In the genomic region with DNA sequence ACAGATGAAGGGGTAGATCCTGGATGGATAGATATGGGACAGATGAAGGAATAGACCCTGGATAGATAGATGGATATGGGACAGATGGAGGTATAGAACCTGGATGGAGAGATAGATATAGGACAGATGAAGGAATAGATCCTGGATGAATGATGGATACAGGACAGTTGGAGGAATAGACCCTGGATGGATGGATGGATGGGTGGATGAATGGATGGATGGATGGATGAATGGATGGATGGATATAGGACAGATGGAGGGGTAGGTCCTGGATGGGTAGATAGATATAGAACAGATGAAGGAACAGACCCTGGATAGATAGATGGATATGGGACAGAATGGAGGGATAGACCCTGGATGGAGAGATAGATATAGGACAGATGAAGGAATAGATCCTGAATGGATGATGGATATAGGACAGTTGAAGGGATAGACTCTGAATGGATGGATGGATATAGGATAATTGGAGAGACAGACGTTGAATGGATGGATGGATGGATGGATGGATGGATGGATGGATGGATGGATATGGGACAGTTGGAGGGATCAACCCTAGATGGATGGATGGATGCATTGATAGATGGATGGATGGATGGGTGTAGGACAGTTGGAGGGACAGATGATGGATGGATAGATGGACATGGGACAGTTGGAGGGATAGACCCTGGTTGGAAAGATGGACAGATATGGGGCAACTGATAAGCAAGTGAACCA, we compare ENCODE assay signal across 33 cellular contexts. TPM values are rescaled to one million over a fixed set of nuclear protein-coding genes. Genes with fewer than 3 reads are reported as not detected.
DNase-seq lines count a peak whose midpoint lies in the region; ATAC-seq, FAIRE-seq and TF ChIP-seq lines count a peak whose summit lies in the region.
"Had no signal": no experiment of that assay in that cellular context is flagged by ENCODE, and none has a peak within 500 bp of the region (broad histone marks: within the 10 kb centered on the region; RNA-seq: fewer than 3 reads in every experiment).

No MANE protein-coding gene starts in this region.

- FAIRE-seq in bronchial epithelial cell (lab: Jason Lieb, UNC) (peak; percentile 40), H1 (lab: Jason Lieb, UNC) (no peak)
- FAIRE-seq: A204.1, D721Med had no signal

- H2BK120ac ChIP-seq in H1 (replicated peaks; ENCODE audit: low read depth, low read length): no peak overlapping the region

- H3K18ac ChIP-seq in H1 (ENCODE audit: extremely low read depth, low read length): no peak overlapping the region

- TF ChIP-seq RAD21 in H1 (IDR thresholded peaks at IDR 0.05 in 1 of 2, conservative IDR thresholded peaks at IDR 0.05 in 1 of 2; ENCODE audit: low read depth in 2 of 2, low read length in 2 of 2): no peak

- H3K9me3 ChIP-seq in HEK293 (ENCODE audit: control insufficient read depth, insufficient read depth, low read depth, low read length): no peaks in the 10 kb centered on the region
- no peaks in the 10 kb centered on the region for H3K9me3 ChIP-seq in H1 (ENCODE audit: insufficient read depth in 2 of 2, low read depth in 1 of 2, low read length in 1 of 2)
- H3K9me3 ChIP-seq in smooth muscle cell (replicated peaks; ENCODE audit: low read depth): no peaks in the 10 kb centered on the region
- H3K9me3 ChIP-seq: A549; BE2C; BLaER1; BLaER1 treated with 17β-estradiol and CSF1 and Interleukin-3, amounts not matched to agents 10 nM and 100 nM; Caco-2 had no signal

- peak overlapping the region; percentile 16; the same call in 1 of the 2 replicates for H2BK5ac ChIP-seq in H1 (ENCODE audit: low read depth, low read length)

- H4K5ac ChIP-seq in H1 (ENCODE audit: insufficient read length, low read depth, low read length): no peak overlapping the region

- no peak overlapping the region for H2BK15ac ChIP-seq in H1 (ENCODE audit: low read length)

- peaks cover 5% of the 10 kb centered on the region; the same call in 1 of the 2 replicates for H3K23me2 ChIP-seq in H1 (ENCODE audit: low read depth, low read length)

- H2AK5ac ChIP-seq in H1 (ENCODE audit: low read depth, low read length): no peak overlapping the region

- DNase-seq in bronchial epithelial cell (ENCODE audit: low read depth) (no peak), H1 (ENCODE audit: low read depth in 1 of 2, low spot score in 2 of 2) (no peak), smooth muscle cell (lab: John Stamatoyannopoulos, UW; ENCODE audit: unreplicated experiment) (no peak), left colon (no peak), GF-D8 (lab: John Stamatoyannopoulos, UW) (no peak)
- DNase-seq: 8988T; ACHN; AML-193; BE2C; C1 segment of cervical spinal cord; Caco-2; Calu3; CD4-positive, alpha-beta memory T cell; CD4-positive, alpha-beta T cell; CD4-positive, CD25-positive, alpha-beta regulatory T cell; CD8-positive, alpha-beta memory T cell; CD8-positive, alpha-beta T cell; COR-L47; DMS153; DMS53; DMS79; DMS79 treated with DMSO at 0.1 percent for 48 hours; DND-41; EL had no signal

- no peak for TF ChIP-seq EP300 in H1 (IDR thresholded peaks at IDR 0.05; ENCODE audit: borderline replicate concordance in 1 of 2, low read depth in 2 of 2, low read length in 2 of 2)

- no peak overlapping the region for H3K4me3 ChIP-seq in HEK293 (ENCODE audit: low read depth, low read length)
- no peak overlapping the region for H3K4me3 ChIP-seq in bronchial epithelial cell (ENCODE audit: low read depth, low read length)
- no peak overlapping the region for H3K4me3 ChIP-seq in H1 (ENCODE audit: extremely low read depth in 1 of 4, insufficient read depth in 2 of 4, low read depth in 3 of 4, low read length in 4 of 4)
- no peak overlapping the region for H3K4me3 ChIP-seq in smooth muscle cell
- H3K4me3 ChIP-seq: A549; BLaER1; BLaER1 treated with 17β-estradiol and CSF1 and Interleukin-3, amounts not matched to agents 10 nM and 100 nM had no signal

- no peak for TF ChIP-seq POLR2A in H1 (IDR thresholded peaks at IDR 0.05; ENCODE audit: control extremely low read depth in 1 of 2, low read depth in 2 of 2, low read length in 2 of 2)

- no peaks in the 10 kb centered on the region for H3K79me1 ChIP-seq in H1 (ENCODE audit: low read depth, low read length)

- no peak overlapping the region for H3K56ac ChIP-seq in H1 (replicated peaks; ENCODE audit: insufficient read length, low read depth, low read length)

- H2AFZ ChIP-seq in H1 (ENCODE audit: low read length) (no peak overlapping the region), smooth muscle cell (ENCODE audit: low read depth) (no peak overlapping the region)

- no peak for ATAC-seq in left colon
- ATAC-seq: A549; CD8-positive, alpha-beta T cell had no signal

- H3K23ac ChIP-seq in H1 (ENCODE audit: insufficient read length): no peak overlapping the region

- H4K91ac ChIP-seq in H1 (replicated peaks; ENCODE audit: insufficient read length, low read length): no peak overlapping the region

- no peaks in the 10 kb centered on the region for H3F3A ChIP-seq in smooth muscle cell (ENCODE audit: low read depth)

- no peak overlapping the region for H4K8ac ChIP-seq in H1 (ENCODE audit: extremely low read depth, insufficient read depth, low read length)

- H3K27me3 ChIP-seq in bronchial epithelial cell (ENCODE audit: control insufficient read depth, insufficient read depth, low read length) (no peaks in the 10 kb centered on the region), H1 (replicated peaks in 1 of 4; ENCODE audit: control insufficient read depth in 3 of 4, extremely low read depth in 1 of 4, insufficient read depth in 3 of 4, low read length in 3 of 4) (no peaks in the 10 kb centered on the region), smooth muscle cell (ENCODE audit: low read depth) (no peaks in the 10 kb centered on the region)
- H3K27me3 ChIP-seq: BE2C; BLaER1; BLaER1 treated with 17β-estradiol and CSF1 and Interleukin-3, amounts not matched to agents 10 nM and 100 nM had no signal

- H3K27ac ChIP-seq in HEK293 (ENCODE audit: extremely low read depth, low read depth, low read length) (no peak overlapping the region), H1 (ENCODE audit: low read depth, low read length) (no peak overlapping the region), smooth muscle cell (ENCODE audit: low read depth) (no peak overlapping the region)
- H3K27ac ChIP-seq: 22Rv1; A549; BLaER1; BLaER1 treated with 17β-estradiol and CSF1 and Interleukin-3, amounts not matched to agents 10 nM and 100 nM; C4-2B had no signal

- no peaks in the 10 kb centered on the region for H3K36me3 ChIP-seq in HEK293 (ENCODE audit: control insufficient read depth in 2 of 2, insufficient read depth in 1 of 2, low read length in 2 of 2)
- H3K36me3 ChIP-seq in bronchial epithelial cell (ENCODE audit: control insufficient read depth, insufficient read depth, low read length): no peaks in the 10 kb centered on the region
- no peaks in the 10 kb centered on the region for H3K36me3 ChIP-seq in H1 (ENCODE audit: control insufficient read depth in 2 of 4, insufficient read depth in 4 of 4, low read length in 3 of 4)
- no peaks in the 10 kb centered on the region for H3K36me3 ChIP-seq in smooth muscle cell (ENCODE audit: low read depth)
- H3K36me3 ChIP-seq: BE2C; BLaER1; BLaER1 treated with 17β-estradiol and CSF1 and Interleukin-3, amounts not matched to agents 10 nM and 100 nM had no signal

- CTCF ChIA-PET in HEK293 (lab: Yijun Ruan, JAX) (interaction anchor here (0.6 to 0.8 kb wide), 2 partner anchors 11 to 32 kb away, joined by 4 read pairs; no protein-coding TSS in a partner anchor), H1 (lab: Charles Lee; ENCODE audit: partially characterized antibody) (interaction anchor here (0.6 to 1.7 kb wide), 4 partner anchors 10 to 37 kb away, joined by 3 to 8 read pairs (median 4); no protein-coding TSS in a partner anchor)

- POLR2A ChIA-PET in HEK293 (lab: Yijun Ruan, JAX): no interaction called here
- POLR2A ChIA-PET in H1 (lab: Charles Lee; ENCODE audit: partially characterized antibody): no interaction called here

- intact Hi-C loops in left colon (cut with DNase I, micrococcal nuclease): no loop called here

- H3K79me2 ChIP-seq in H1 (ENCODE audit: control insufficient read depth in 1 of 2, insufficient read depth in 2 of 2, low read length in 2 of 2) (no peaks in the 10 kb centered on the region), smooth muscle cell (ENCODE audit: low read depth) (no peaks in the 10 kb centered on the region)

- no peaks in the 10 kb centered on the region for H3K4me1 ChIP-seq in HEK293 (ENCODE audit: control insufficient read depth, insufficient read depth, low read length)
- H3K4me1 ChIP-seq in H1 (replicated peaks in 1 of 4; ENCODE audit: control insufficient read depth in 3 of 4, insufficient read depth in 4 of 4, low read length in 3 of 4): peaks cover 0 to 8% (median 0%) of the 10 kb centered on the region in 4 experiments; a peak in 1 of 7 replicates
- H3K4me1 ChIP-seq in smooth muscle cell (ENCODE audit: low read depth): no peaks in the 10 kb centered on the region
- H3K4me1 ChIP-seq: A549, BE2C, Caco-2 had no signal

- H3K9ac ChIP-seq in H1 (replicated peaks in 1 of 4; ENCODE audit: extremely low read depth in 1 of 4, low read depth in 3 of 4, low read length in 3 of 4): no peak overlapping the region
- H3K9ac ChIP-seq in smooth muscle cell (ENCODE audit: low read depth): no peak overlapping the region
- H3K9ac ChIP-seq: BLaER1; BLaER1 treated with 17β-estradiol and CSF1 and Interleukin-3, amounts not matched to agents 10 nM and 100 nM had no signal

- no peak overlapping the region for H2BK12ac ChIP-seq in H1 (ENCODE audit: low read depth, low read length)

- no peak overlapping the region for H3K4me2 ChIP-seq in H1 (ENCODE audit: insufficient read depth in 1 of 2, low read depth in 2 of 2, low read length in 2 of 2)
- H3K4me2 ChIP-seq in smooth muscle cell: no peak overlapping the region
- H3K4me2 ChIP-seq: A549, BLaER1 had no signal

- H3K4ac ChIP-seq in H1 (replicated peaks; ENCODE audit: insufficient read length, low read depth, low read length): no peak overlapping the region

- H2BK20ac ChIP-seq in H1 (ENCODE audit: low read length): no peak overlapping the region

- peaks cover 0 to 2% of the 10 kb centered on the region in 2 experiments for H4K20me1 ChIP-seq in H1 (replicated peaks in 1 of 2; ENCODE audit: control insufficient read depth in 1 of 2, insufficient read depth in 2 of 2, low read length in 2 of 2)
- H4K20me1 ChIP-seq in smooth muscle cell (ENCODE audit: low read depth): no peaks in the 10 kb centered on the region
- H4K20me1 ChIP-seq: BLaER1; BLaER1 treated with 17β-estradiol and CSF1 and Interleukin-3, amounts not matched to agents 10 nM and 100 nM had no signal

- no peak overlapping the region for H3K14ac ChIP-seq in H1 (ENCODE audit: insufficient read length)

- WGBS in H1 (ENCODE audit: extremely low coverage in 1 of 2, insufficient coverage in 1 of 2, insufficient read length in 1 of 2, insufficient replicate concordance in 2 of 2, low coverage in 1 of 2, low lambda C conversion rate in 2 of 2, missing lambda C conversion rate in 1 of 2), 2 experiments: 84 to 100% methylated on average over 1 of the region's 1 CpG
- 90% methylated on average over 1 of the region's 1 CpG for WGBS in smooth muscle cell (ENCODE audit: low lambda C conversion rate)

- TF ChIP-seq CTCF in HEK293 (tag by site-specific recombination; IDR thresholded peaks at IDR 0.05): no peak
- no peak for TF ChIP-seq CTCF in bronchial epithelial cell (IDR thresholded peaks at IDR 0.05; ENCODE audit: insufficient read depth, low read length, severe bottlenecking)
- TF ChIP-seq CTCF in H1 (IDR thresholded peaks at IDR 0.05; ENCODE audit: control extremely low read depth in 1 of 3, insufficient read depth in 1 of 3, low read depth in 1 of 3, low read length in 3 of 3): no peak
- TF ChIP-seq CTCF in smooth muscle cell (IDR thresholded peaks at IDR 0.05; ENCODE audit: borderline replicate concordance, insufficient read depth, poor library complexity, severe bottlenecking): no peak

RNA-seq across cellular contexts. Expression of a gene that starts 23.3 kb away (rescaled TPM):
- total RNA-seq in bronchial epithelial cell: 2.8 and 9.0 TPM in 2 replicates
- total RNA-seq in H1 (2021; fragmentation: NEBNext Ultra II Directional; extraction: Animal tissue kit (Norgen Biotek cat#: 25700)): 18.4 and 20.9 TPM in 2 replicates
- 65.9 and 87.8 TPM in 2 replicates for polyA plus RNA-seq in H1 (2011; rRNA removed)
- polyA plus RNA-seq in H1 (2011; cell fraction: cytosol; rRNA removed): 37.7 TPM
- 31.1 TPM for polyA plus RNA-seq in H1 (2011; cell fraction: nucleus; rRNA removed)
- polyA plus RNA-seq in H1 (2012, experiment 1 of 2): 25.5 to 38.5 TPM (median 37.6 TPM) in 4 replicates
- polyA plus RNA-seq in H1 (2012, experiment 2 of 2): 38.7 TPM
- polyA plus RNA-seq in H1 (2013, experiment 1 of 2): 44.8 TPM
- 54.5 TPM for polyA plus RNA-seq in H1 (2013, experiment 2 of 2)
- 23.6 and 26.4 TPM in 2 replicates for polyA minus RNA-seq in H1 (2011; rRNA and poly(A)+ RNA removed)
- polyA minus RNA-seq in H1 (2011; cell fraction: cytosol; rRNA and poly(A)+ RNA removed): 12.1 TPM
- polyA minus RNA-seq in H1 (2011; cell fraction: nucleus; rRNA and poly(A)+ RNA removed): 15.2 TPM
- 74.5 and 95.2 TPM in 2 replicates for total RNA-seq in smooth muscle cell
- 424 and 458 TPM in 2 replicates for polyA plus RNA-seq in smooth muscle cell
- 10 to 100 TPM in 1 of 2 donors, 1 to 10 TPM in 1; 8.4 to 33.4 TPM for total RNA-seq in left colon

RNA-seq across cellular contexts. Expression of a gene that starts 32.2 kb away (rescaled TPM):
- total RNA-seq in bronchial epithelial cell (0.13 and 0.53 TPM in 2 replicates), smooth muscle cell (0.22 and 1.5 TPM in 2 replicates), left colon (under 1 TPM in 1 of 2 donors, not detected in 1; 0.34 TPM)
- 19.2 TPM in 2 replicates for total RNA-seq in H1 (2021; fragmentation: NEBNext Ultra II Directional; extraction: Animal tissue kit (Norgen Biotek cat#: 25700))
- polyA plus RNA-seq in H1 (2011; rRNA removed) (7.3 and 8.2 TPM in 2 replicates), smooth muscle cell (0.67 and 3.2 TPM in 2 replicates)
- polyA plus RNA-seq in H1 (2011; cell fraction: cytosol; rRNA removed): 10.9 TPM
- 6.3 TPM for polyA plus RNA-seq in H1 (2011; cell fraction: nucleus; rRNA removed)
- 11.3 to 13.8 TPM (median 12.5 TPM) in 4 replicates for polyA plus RNA-seq in H1 (2012, experiment 1 of 2)
- 4.0 TPM for polyA plus RNA-seq in H1 (2012, experiment 2 of 2)
- polyA plus RNA-seq in H1 (2013, experiment 1 of 2): 7.8 TPM
- polyA plus RNA-seq in H1 (2013, experiment 2 of 2): 7.2 TPM
- 15.8 and 16.2 TPM in 2 replicates for polyA minus RNA-seq in H1 (2011; rRNA and poly(A)+ RNA removed)
- polyA minus RNA-seq in H1 (2011; cell fraction: cytosol; rRNA and poly(A)+ RNA removed): 21.1 TPM
- 25.6 TPM for polyA minus RNA-seq in H1 (2011; cell fraction: nucleus; rRNA and poly(A)+ RNA removed)
- total RNA-seq: CD4-positive, alpha-beta T cell; CD4-positive, CD25-positive, alpha-beta regulatory T cell; CD8-positive, alpha-beta T cell had no signal
- polyA plus RNA-seq: CD14-positive monocyte; CD4-positive, alpha-beta memory T cell; CD4-positive, CD25-positive, alpha-beta regulatory T cell; CD8-positive, alpha-beta memory T cell had no signal

RNA-seq across cellular contexts. Expression of a gene that starts 46.3 kb away (rescaled TPM):
- total RNA-seq in bronchial epithelial cell: 2.1 and 3.5 TPM in 2 replicates
- 24.4 and 26.2 TPM in 2 replicates for total RNA-seq in H1 (2021; fragmentation: NEBNext Ultra II Directional; extraction: Animal tissue kit (Norgen Biotek cat#: 25700))
- 8.9 and 11.7 TPM in 2 replicates for polyA plus RNA-seq in H1 (2011; rRNA removed)
- 14.9 TPM for polyA plus RNA-seq in H1 (2011; cell fraction: cytosol; rRNA removed)
- polyA plus RNA-seq in H1 (2011; cell fraction: nucleus; rRNA removed): 30.3 TPM
- polyA plus RNA-seq in H1 (2012, experiment 1 of 2): 17.1 to 23.6 TPM (median 19.8 TPM) in 4 replicates
- 4.2 TPM for polyA plus RNA-seq in H1 (2012, experiment 2 of 2)
- 18.2 TPM for polyA plus RNA-seq in H1 (2013, experiment 1 of 2)
- 17.6 TPM for polyA plus RNA-seq in H1 (2013, experiment 2 of 2)
- polyA minus RNA-seq in H1 (2011; rRNA and poly(A)+ RNA removed): 15.2 and 15.4 TPM in 2 replicates
- polyA minus RNA-seq in H1 (2011; cell fraction: cytosol; rRNA and poly(A)+ RNA removed): 8.4 TPM
- 35.4 TPM for polyA minus RNA-seq in H1 (2011; cell fraction: nucleus; rRNA and poly(A)+ RNA removed)
- 17.7 and 30.0 TPM in 2 replicates for total RNA-seq in smooth muscle cell
- polyA plus RNA-seq in smooth muscle cell: 9.0 and 9.3 TPM in 2 replicates
- total RNA-seq in left colon: 10 to 100 TPM; 15.3 to 23.4 TPM
